ENCODE assay signal across 8 cellular contexts in the genomic region with DNA sequence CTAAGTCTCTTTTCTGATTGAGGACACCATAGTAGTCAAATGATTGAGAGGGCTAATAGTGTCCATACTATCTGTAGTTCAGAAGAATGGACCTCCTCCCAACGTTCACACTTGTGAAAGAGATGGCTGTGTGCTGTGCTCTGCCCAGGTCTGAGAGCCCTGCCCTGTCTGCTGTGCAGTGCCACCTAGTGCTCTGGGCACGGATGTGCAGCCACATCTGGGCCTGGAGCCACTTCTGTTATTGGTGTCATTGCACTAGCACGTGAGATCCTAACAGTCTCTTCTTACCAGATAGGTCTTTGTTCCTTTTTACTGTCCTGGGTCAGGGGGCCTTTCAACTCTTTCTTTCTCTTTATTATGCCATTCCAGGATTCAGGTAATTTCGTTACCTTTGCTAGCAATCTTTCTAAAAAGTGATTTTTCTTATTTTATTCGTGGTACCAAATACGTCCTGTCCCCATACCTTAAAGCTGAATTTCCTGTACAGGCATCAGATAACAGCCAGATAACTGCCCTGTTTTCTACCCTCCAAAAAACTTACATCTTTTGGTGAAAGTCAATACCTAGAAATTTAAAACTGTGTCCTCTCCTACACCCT. TPM values are rescaled to one million over a fixed set of nuclear protein-coding genes. Genes with fewer than 3 reads are reported as not detected.
DNase-seq lines count a peak whose midpoint lies in the region; ATAC-seq, FAIRE-seq and TF ChIP-seq lines count a peak whose summit lies in the region.

No MANE protein-coding gene starts in this region.

- H3K4me3 ChIP-seq in A549 (no peak overlapping the region), lower leg skin (ENCODE audit: low read depth, poor library complexity, severe bottlenecking) (no peak overlapping the region)

- H3K4me2 ChIP-seq in A549: no peak overlapping the region

- no peak for TF ChIP-seq EP300 in A549 (IDR thresholded peaks at IDR 0.05)

- TF ChIP-seq CTCF in A549 (IDR thresholded peaks at IDR 0.05) (peak; percentile 88), lower leg skin (IDR thresholded peaks at IDR 0.05) (peak in 1 of 3 donors; percentile 74)

- TF ChIP-seq POLR2A in A549 (IDR thresholded peaks at IDR 0.05; ENCODE audit: low read length) (no peak), lower leg skin (IDR thresholded peaks at IDR 0.05) (no peak)

- peak; percentile 81 to 91 for TF ChIP-seq RAD21 in A549 (conservative IDR thresholded peaks at IDR 0.05 in 1 of 2, IDR thresholded peaks at IDR 0.05 in 1 of 2)

- DNase-seq in A549 (ENCODE audit: low read depth in 1 of 2, low spot score in 1 of 2): peak; percentile 81 to 92
- DNase-seq in NCI-H510A (lab: John Stamatoyannopoulos, UW): peak; percentile 54
- DNase-seq in activated CD4-positive, alpha-beta T cell treated with anti-CD3 and anti-CD28 coated beads for 24 hours (ENCODE audit: low read depth in 2 of 2): peak; percentile 64 to 66
- DNase-seq in cerebellum (ENCODE audit: low spot score): peak; percentile 61
- peak; percentile 93 to 97 for DNase-seq in lower leg skin (ENCODE audit: low spot score in 2 of 2)
- DNase-seq in stimulated activated CD4-positive, alpha-beta T cell treated with anti-CD3 and anti-CD28 coated beads, Interleukin-4, amount 100 ng/mL, for 48 hours (ENCODE audit: low read depth in 2 of 2): peak; percentile 61 to 70

- WGBS in A549 (ENCODE audit: missing lambda C conversion rate): 45% methylated on average over 6 of the region's 6 CpGs
- WGBS in lower leg skin, 2 donors: 34 to 41% methylated on average over 6 of the region's 6 CpGs

- POLR2A ChIA-PET in A549 (lab: Yijun Ruan, JAX): no interaction called here

- H3K9me3 ChIP-seq in A549: no peaks in the 10 kb centered on the region

- intact Hi-C loops in lower leg skin (cut with DNase I; ENCODE audit: low total_unique reads): loop anchor here (10.0 kb wide), 2 partner anchors 65 to 175 kb away; no protein-coding TSS in a partner anchor

- peak; percentile 99 to 100 for ATAC-seq in A549
- peak; percentile 72 for ATAC-seq in GM18858 (IDR thresholded peaks at IDR 0.05; ENCODE audit: unreplicated experiment)
- peak; percentile 83 for ATAC-seq in HG03354 (IDR thresholded peaks at IDR 0.05; ENCODE audit: poor library complexity, severe bottlenecking, unreplicated experiment)

- FAIRE-seq in A549 (lab: Jason Lieb, UNC): no peak

- no peak overlapping the region for H3K27ac ChIP-seq in A549

- CTCF ChIA-PET in A549 (lab: Yijun Ruan, JAX): interaction anchor here (0.6 to 8.1 kb wide), 21 partner anchors 8 to 427 kb away, joined by 3 to 130 read pairs (median 4); a partner anchor contains a TSS

- H3K4me1 ChIP-seq in A549: no peaks in the 10 kb centered on the region

TF ChIP-seq in A549, 52 proteins besides CTCF, POLR2A, EP300 and RAD21:
- TF ChIP-seq HOXB13 (CRISPR knock-in tag; IDR thresholded peaks at IDR 0.05; ENCODE audit: low read depth) (no peak), FOSL2 (IDR thresholded peaks at IDR 0.05) (no peak), FOSL2 (CRISPR knock-in tag; IDR thresholded peaks at IDR 0.05) (no peak), FOXS1 (CRISPR knock-in tag; IDR thresholded peaks at IDR 0.05) (no peak), TP53 (CRISPR knock-in tag; IDR thresholded peaks at IDR 0.05) (no peak), ZNF302 (CRISPR knock-in tag; IDR thresholded peaks at IDR 0.05) (no peak), TFCP2L1 (CRISPR knock-in tag; IDR thresholded peaks at IDR 0.05) (no peak), MAFK (IDR thresholded peaks at IDR 0.05; ENCODE audit: partially characterized antibody) (no peak), SMC3 (IDR thresholded peaks at IDR 0.05) (peak; percentile 92), BHLHE40 (IDR thresholded peaks at IDR 0.05; ENCODE audit: low read depth, low read length) (peak; percentile 67; the same call in 1 of the 2 replicates), HOXA7 (CRISPR knock-in tag; IDR thresholded peaks at IDR 0.05) (no peak), PHF8 (IDR thresholded peaks at IDR 0.05; ENCODE audit: borderline replicate concordance, low read depth) (no peak), CBX2 (IDR thresholded peaks at IDR 0.05; ENCODE audit: borderline replicate concordance, low read depth) (no peak), CHD2 (IDR thresholded peaks at IDR 0.05; ENCODE audit: low read length, partially characterized antibody) (no peak), NFE2L2 (conservative IDR thresholded peaks at IDR 0.05; ENCODE audit: low read length) (no peak), FOSB (CRISPR knock-in tag; IDR thresholded peaks at IDR 0.05) (no peak), ZSCAN20 (CRISPR knock-in tag; IDR thresholded peaks at IDR 0.05) (no peak), ZFP36 (IDR thresholded peaks at IDR 0.05; ENCODE audit: borderline replicate concordance, partially characterized antibody) (no peak), SREBF2 (IDR thresholded peaks at IDR 0.05) (no peak), MYC (IDR thresholded peaks at IDR 0.05; ENCODE audit: borderline replicate concordance, low read length) (no peak), HOXB5 (CRISPR knock-in tag; IDR thresholded peaks at IDR 0.05) (no peak), JUN (IDR thresholded peaks at IDR 0.05) (no peak)
- TF ChIP-seq, protein P1, sequence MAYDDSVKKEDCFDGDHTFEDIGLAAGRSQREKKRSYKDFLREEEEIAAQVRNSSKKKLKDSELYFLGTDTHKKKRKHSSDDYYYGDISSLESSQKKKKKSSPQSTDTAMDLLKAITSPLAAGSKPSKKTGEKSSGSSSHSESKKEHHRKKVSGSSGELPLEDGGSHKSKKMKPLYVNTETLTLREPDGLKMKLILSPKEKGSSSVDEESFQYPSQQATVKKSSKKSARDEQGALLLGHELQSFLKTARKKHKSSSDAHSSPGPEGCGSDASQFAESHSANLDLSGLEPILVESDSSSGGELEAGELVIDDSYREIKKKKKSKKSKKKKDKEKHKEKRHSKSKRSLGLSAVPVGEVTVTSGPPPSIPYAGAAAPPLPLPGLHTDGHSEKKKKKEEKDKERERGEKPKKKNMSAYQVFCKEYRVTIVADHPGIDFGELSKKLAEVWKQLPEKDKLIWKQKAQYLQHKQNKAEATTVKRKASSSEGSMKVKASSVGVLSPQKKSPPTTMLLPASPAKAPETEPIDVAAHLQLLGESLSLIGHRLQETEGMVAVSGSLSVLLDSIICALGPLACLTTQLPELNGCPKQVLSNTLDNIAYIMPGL (CRISPR knock-in tag; IDR thresholded peaks at IDR 0.05; ENCODE audit: borderline replicate concordance): no peak
- TF ChIP-seq, protein P2, sequence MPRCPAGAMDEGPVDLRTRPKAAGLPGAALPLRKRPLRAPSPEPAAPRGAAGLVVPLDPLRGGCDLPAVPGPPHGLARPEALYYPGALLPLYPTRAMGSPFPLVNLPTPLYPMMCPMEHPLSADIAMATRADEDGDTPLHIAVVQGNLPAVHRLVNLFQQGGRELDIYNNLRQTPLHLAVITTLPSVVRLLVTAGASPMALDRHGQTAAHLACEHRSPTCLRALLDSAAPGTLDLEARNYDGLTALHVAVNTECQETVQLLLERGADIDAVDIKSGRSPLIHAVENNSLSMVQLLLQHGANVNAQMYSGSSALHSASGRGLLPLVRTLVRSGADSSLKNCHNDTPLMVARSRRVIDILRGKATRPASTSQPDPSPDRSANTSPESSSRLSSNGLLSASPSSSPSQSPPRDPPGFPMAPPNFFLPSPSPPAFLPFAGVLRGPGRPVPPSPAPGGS (IDR thresholded peaks at IDR 0.05): no peak
- TF ChIP-seq, protein P3, sequence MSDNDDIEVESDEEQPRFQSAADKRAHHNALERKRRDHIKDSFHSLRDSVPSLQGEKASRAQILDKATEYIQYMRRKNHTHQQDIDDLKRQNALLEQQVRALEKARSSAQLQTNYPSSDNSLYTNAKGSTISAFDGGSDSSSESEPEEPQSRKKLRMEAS (IDR thresholded peaks at IDR 0.05): peak; percentile 27; the same call in 1 of the 2 replicates

RNA-seq across cellular contexts. Expression of a gene that starts 21.7 kb away (rescaled TPM):
- polyA plus RNA-seq in A549 (2011; rRNA removed) (34.1 and 44.0 TPM in 2 replicates), A549 (2017; fragmentation: RNase III; extraction: RNeasy Plus Mini Kit Qiagen cat#74134 plus additional on column Dnase treatment) (21.5 to 25.1 TPM (median 23.5 TPM) in 3 replicates)
- polyA plus RNA-seq in A549 (2012; cell fraction: cytosol; rRNA removed): 19.6 and 22.4 TPM in 2 replicates
- polyA plus RNA-seq in A549 (2012; cell fraction: nucleus; rRNA removed): 64.2 and 82.8 TPM in 2 replicates
- polyA minus RNA-seq in A549 (2011; rRNA and poly(A)+ RNA removed): 41.3 and 50.5 TPM in 2 replicates
- total RNA-seq in cerebellum (53.0 TPM), lower leg skin (10 to 100 TPM; 28.0 to 31.5 (median 29.6) TPM)

RNA-seq across cellular contexts. Expression of a gene that starts 25.7 kb away (rescaled TPM):
- polyA plus RNA-seq in A549 (2011; rRNA removed): 1.3 TPM in 2 replicates
- polyA plus RNA-seq in A549 (2012; cell fraction: cytosol; rRNA removed): 1.7 TPM in 2 replicates
- polyA plus RNA-seq in A549 (2012; cell fraction: nucleus; rRNA removed): 12.9 and 19.2 TPM in 2 replicates
- polyA plus RNA-seq in A549 (2017; fragmentation: RNase III; extraction: RNeasy Plus Mini Kit Qiagen cat#74134 plus additional on column Dnase treatment): 1.8 to 2.7 TPM (median 2.1 TPM) in 3 replicates
- polyA minus RNA-seq in A549 (2011; rRNA and poly(A)+ RNA removed): 0.29 and 1.2 TPM in 2 replicates
- total RNA-seq in cerebellum: 9.6 TPM
- total RNA-seq in lower leg skin: 10 to 100 TPM; 21.6 to 70.3 (median 45.3) TPM
